Comparison of ENCODE assay signal across 22 cellular contexts in the genomic region with DNA sequence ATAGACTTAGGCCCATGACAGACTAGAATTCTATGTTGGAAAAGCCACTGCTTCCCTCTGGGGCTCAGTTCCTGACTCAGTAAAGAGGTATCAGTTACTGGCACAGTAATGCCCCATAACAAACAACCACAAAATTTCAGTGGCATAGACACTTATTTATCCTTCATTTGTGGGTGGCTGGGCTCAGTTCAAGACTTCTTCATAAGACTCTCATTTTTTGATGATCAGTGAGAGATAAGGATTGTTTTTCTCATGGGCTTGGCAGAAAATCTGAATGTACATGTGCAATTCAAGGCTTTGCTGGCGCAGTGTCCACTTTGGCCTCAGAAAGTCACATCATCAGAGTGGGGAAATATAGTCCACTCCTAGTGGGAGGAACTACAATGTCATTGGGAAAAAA.
A peak's percentile ranks its signal among the peaks of the same experiment; 100 is the strongest.
DNase-seq lines count a peak whose midpoint lies in the region; ATAC-seq and TF ChIP-seq lines count a peak whose summit lies in the region.
"Had no signal": no experiment of that assay in that cellular context is flagged by ENCODE, and none has a peak within 500 bp of the region (broad histone marks: within the 10 kb centered on the region; RNA-seq: fewer than 3 reads in every experiment).

No MANE protein-coding gene starts in this region.

- no peak overlapping the region for H3K18ac ChIP-seq in neuronal stem cell (ENCODE audit: low read length)

- no peak overlapping the region for H3K27ac Mint-ChIP-seq in stimulated activated memory B cell treated with anti-CD40 and anti-IgM and Interleukin-4, amounts not matched to agents 10 μg/mL and 1 μg/mL and 100 μg/mL, for 72 hours
- H3K27ac Mint-ChIP-seq: GM23338 had no signal

- no peaks in the 10 kb centered on the region for H3K9me3 Mint-ChIP-seq in stimulated activated memory B cell treated with anti-CD40 and anti-IgM and Interleukin-4, amounts not matched to agents 10 μg/mL and 1 μg/mL and 100 μg/mL, for 72 hours
- H3K9me3 Mint-ChIP-seq: GM23338 had no signal

- H3K36me3 ChIP-seq in MG63 = no peaks in the 10 kb centered on the region
- H3K36me3 ChIP-seq in neuronal stem cell (replicated peaks in 1 of 2; ENCODE audit: control insufficient read depth in 2 of 2, insufficient read depth in 2 of 2, low read length in 2 of 2) = no peaks in the 10 kb centered on the region
- H3K36me3 ChIP-seq: BE2C, HAP-1, SJSA1 had no signal

- H3K27me3 ChIP-seq in MG63 (no peaks in the 10 kb centered on the region), neuronal stem cell (ENCODE audit: control insufficient read depth in 3 of 3, insufficient read depth in 3 of 3, low read depth in 1 of 3, low read length in 3 of 3) (no peaks in the 10 kb centered on the region)
- H3K27me3 ChIP-seq: BE2C, SJSA1 had no signal

- no peak overlapping the region for H2AK5ac ChIP-seq in neuronal stem cell (ENCODE audit: low read depth, low read length)

- H3K9ac ChIP-seq in neuronal stem cell (ENCODE audit: low read depth, low read length, poor library complexity) = no peak overlapping the region

- H3K79me1 ChIP-seq in neuronal stem cell (ENCODE audit: low read depth, low read length) = no peaks in the 10 kb centered on the region

- no peak overlapping the region for H3K4me2 ChIP-seq in neuronal stem cell (ENCODE audit: insufficient read depth, low read length, poor library complexity, severe bottlenecking)
- H3K4me2 ChIP-seq: GM23338 had no signal

- H3K23ac ChIP-seq in neuronal stem cell (ENCODE audit: low read depth, low read length, poor library complexity) = no peak overlapping the region

- H3K14ac ChIP-seq in neuronal stem cell (ENCODE audit: low read length) = no peak overlapping the region

- no peaks in the 10 kb centered on the region for H3K27me3 Mint-ChIP-seq in stimulated activated memory B cell treated with anti-CD40 and anti-IgM and Interleukin-4, amounts not matched to agents 10 μg/mL and 1 μg/mL and 100 μg/mL, for 72 hours

- no peak overlapping the region for H2BK12ac ChIP-seq in neuronal stem cell (ENCODE audit: low read length)

- H3K4ac ChIP-seq in neuronal stem cell (ENCODE audit: low read length) = peak overlapping the region; percentile 23

- CTCF ChIA-PET in GM10248 (lab: Yijun Ruan, JAX) = interaction anchor here (0.9 kb wide), 1 partner anchor 312 kb away, joined by 3 read pairs; no protein-coding TSS in a partner anchor

- H2AFZ ChIP-seq in neuronal stem cell (ENCODE audit: low read length) = no peak overlapping the region
- H2AFZ ChIP-seq: GM23338 had no signal

- no CpG with 5 or more reads among the region's 1 CpG for WGBS in neuronal stem cell (ENCODE audit: extremely low coverage in 2 of 2, insufficient read length in 2 of 2, insufficient replicate concordance in 1 of 2), 2 donors

- peak overlapping the region; percentile 35 for H3K27ac ChIP-seq in neuronal stem cell (replicated peaks; ENCODE audit: low read length)
- H3K27ac ChIP-seq: SJSA1 had no signal

- H3K4me3 ChIP-seq in MG63 = no peak overlapping the region
- H3K4me3 ChIP-seq in neuronal stem cell (ENCODE audit: low read length in 2 of 2) = no peak overlapping the region
- H3K4me3 ChIP-seq: GM23338, HAP-1, SJSA1 had no signal

- no peaks in the 10 kb centered on the region for H3K36me3 Mint-ChIP-seq in stimulated activated memory B cell treated with anti-CD40 and anti-IgM and Interleukin-4, amounts not matched to agents 10 μg/mL and 1 μg/mL and 100 μg/mL, for 72 hours

- no peak overlapping the region for H2BK5ac ChIP-seq in neuronal stem cell (ENCODE audit: low read length)

- H2BK15ac ChIP-seq in neuronal stem cell (ENCODE audit: low read length) = no peak overlapping the region

- no peak for TF ChIP-seq CTCF in GM10248 (IDR thresholded peaks at IDR 0.05; ENCODE audit: control extremely low read depth, extremely low read depth, low read depth, missing control alignments)

- no peaks in the 10 kb centered on the region for H3K9me3 ChIP-seq in MG63
- no peaks in the 10 kb centered on the region for H3K9me3 ChIP-seq in neuronal stem cell (replicated peaks in 1 of 2; ENCODE audit: control insufficient read depth in 2 of 2, insufficient read depth in 1 of 2, low read depth in 1 of 2, low read length in 2 of 2)
- H3K9me3 ChIP-seq: BE2C, HAP-1, SJSA1 had no signal

- H3K4me1 ChIP-seq in neuronal stem cell (ENCODE audit: control insufficient read depth in 2 of 2, insufficient read depth in 1 of 2, low read depth in 1 of 2, low read length in 2 of 2) = peaks cover 7 to 10% of the 10 kb centered on the region in 2 donors
- H3K4me1 ChIP-seq: BE2C, HAP-1, SJSA1 had no signal

- peak; percentile 26 for DNase-seq in AG08395 (ENCODE audit: low spot score)
- DNase-seq in MG63 = peak; percentile 41
- DNase-seq in fibroblast of peridontal ligament (ENCODE audit: extremely low read depth) = peak; percentile 16
- DNase-seq in neuronal stem cell (ENCODE audit: low spot score) = no peak
- DNase-seq in stimulated activated naive CD4-positive, alpha-beta T cell (lab: John Stamatoyannopoulos, UW) = no peak
- DNase-seq in NCI-H1105 treated with DMSO at 0.1 percent for 48 hours (lab: John Stamatoyannopoulos, UW) = no peak
- DNase-seq in GM10248 (ENCODE audit: extremely low spot score) = no peak
- DNase-seq: 8988T, BE2C, KBM-7, NCI-H1105, NCI-H2029 treated with DMSO at 0.1 percent for 48 hours, NCI-H2171, NCI-H345, NCI-H524, NCI-H82, OCI-M1 had no signal

- no peak overlapping the region for H4K8ac ChIP-seq in neuronal stem cell (ENCODE audit: low read depth, low read length)

- POLR2A ChIA-PET in GM10248 (lab: Yijun Ruan, JAX) = no interaction called here

- no peak overlapping the region for H3K4me3 Mint-ChIP-seq in stimulated activated memory B cell treated with anti-CD40 and anti-IgM and Interleukin-4, amounts not matched to agents 10 μg/mL and 1 μg/mL and 100 μg/mL, for 72 hours
- H3K4me3 Mint-ChIP-seq: GM23338 had no signal

- no peaks in the 10 kb centered on the region for H3K4me1 Mint-ChIP-seq in stimulated activated memory B cell treated with anti-CD40 and anti-IgM and Interleukin-4, amounts not matched to agents 10 μg/mL and 1 μg/mL and 100 μg/mL, for 72 hours

- ATAC-seq in stimulated activated memory B cell treated with anti-CD40 and anti-IgM and Interleukin-4, amounts not matched to agents 10 μg/mL and 1 μg/mL and 100 μg/mL, for 72 hours = no peak
- ATAC-seq: GM23338, Right ventricle myocardium inferior had no signal

- no peak overlapping the region for H2BK120ac ChIP-seq in neuronal stem cell (ENCODE audit: low read depth, low read length)

- no peak overlapping the region for H4K91ac ChIP-seq in neuronal stem cell (ENCODE audit: low read depth, low read length, poor library complexity)

Comparison
In these comparisons a context has a peak if more than half of its experiments do, and no peak if none do; other contexts are left out.
1. DNase-seq: peak in AG08395 (single experiment), MG63 (single experiment) and fibroblast of peridontal ligament (single experiment); none in neuronal stem cell (single experiment), stimulated activated naive CD4-positive, alpha-beta T cell (0 of 6), NCI-H1105 treated with DMSO at 0.1 percent for 48 hours (single experiment) and GM10248 (single experiment).